ENCODE assay signal across 15 cellular contexts in genomic region chr10:112677689-112678088, GRCh38.
A peak's percentile ranks its signal among the peaks of the same experiment; 100 is the strongest.
DNase-seq lines count a peak whose midpoint lies in the region; ATAC-seq, FAIRE-seq and TF ChIP-seq lines count a peak whose summit lies in the region.
"Had no signal": no experiment of that assay in that cellular context is flagged by ENCODE, and none has a peak within 500 bp of the region (broad histone marks: within the 10 kb centered on the region; RNA-seq: fewer than 3 reads in every experiment).

No MANE protein-coding gene starts in this region.

- 0 out of 5 replicates have a peak, but pooled peaks cover 0 to 4% of the 10 kb centered on the region in 2 experiments for H3K36me3 ChIP-seq in HepG2 (replicated peaks in 1 of 2; ENCODE audit: control insufficient read depth in 1 of 2, insufficient read depth in 2 of 2, low read length in 2 of 2)
- H3K36me3 ChIP-seq in right lobe of liver: no peaks in the 10 kb centered on the region
- no peaks in the 10 kb centered on the region for H3K36me3 ChIP-seq in PC-3 (ENCODE audit: low read depth, low read length)

- in situ Hi-C loops in HepG2 (cut with HindIII; ENCODE audit: extremely low pct_ligation_motif_present, low pct_unique_long_range_greater_than_20kb): no loop called here

- H3K4me3 ChIP-seq in HepG2 (replicated peaks in 1 of 3; ENCODE audit: insufficient read depth in 1 of 3, low read depth in 2 of 3, low read length in 3 of 3) (no peak overlapping the region), right lobe of liver (no peak overlapping the region), PC-3 (ENCODE audit: low read length) (no peak overlapping the region)

- no peak overlapping the region for H3K27ac Mint-ChIP-seq in activated naive CD4-positive, alpha-beta T cell treated with anti-CD3 and anti-CD28 coated beads, Interleukin-2, amount 10 ng/mL, durations not matched to agents 7 days and 5 days
- H3K27ac Mint-ChIP-seq: IgD-negative memory B cell had no signal

- intact Hi-C loops in HepG2 (cut with micrococcal nuclease; ENCODE audit: unreplicated experiment): no loop called here
- intact Hi-C loops in right lobe of liver (cut with DNase I): no loop called here
- intact Hi-C loops in PC-3 (cut with micrococcal nuclease): no loop called here

- TF ChIP-seq CTCF in HepG2 (CRISPR knock-in tag; IDR thresholded peaks at IDR 0.05) (no peak), right lobe of liver (IDR thresholded peaks at IDR 0.05) (no peak), PC-3 (conservative IDR thresholded peaks at IDR 0.05; ENCODE audit: low read depth, low read length) (no peak)

- H3F3A ChIP-seq in PC-3 (ENCODE audit: low read length, unreplicated experiment): no peaks in the 10 kb centered on the region

- TF ChIP-seq POLR2A in HepG2 (IDR thresholded peaks at IDR 0.05; ENCODE audit: insufficient read depth in 1 of 2, low read depth in 2 of 2, low read length in 2 of 2): no peak
- TF ChIP-seq POLR2A in right lobe of liver (IDR thresholded peaks at IDR 0.05): no peak

- FAIRE-seq in HepG2 (lab: Jason Lieb, UNC): no peak

- ATAC-seq in HepG2 (no peak), right lobe of liver (no peak), SK-N-SH treated with all-trans-retinoic acid at 6 μM for 48 hours (no peak), GM19452 (IDR thresholded peaks at IDR 0.05; ENCODE audit: unreplicated experiment) (no peak), PC-3 (no peak)

- no TSS peak for BruUV-seq in HepG2 (replicated peaks; lab: Mats Ljungman, UMichigan)
- BruUV-seq in PC-3 (replicated peaks; lab: Mats Ljungman, UMichigan): no TSS peak

- H3K27me3 ChIP-seq in HepG2 (ENCODE audit: control insufficient read depth in 1 of 2, insufficient read depth in 2 of 2, low read length in 2 of 2) (no peaks in the 10 kb centered on the region), right lobe of liver (no peaks in the 10 kb centered on the region), PC-3 (ENCODE audit: low read length) (no peaks in the 10 kb centered on the region)

- H3K4me1 Mint-ChIP-seq in activated naive CD4-positive, alpha-beta T cell treated with anti-CD3 and anti-CD28 coated beads, Interleukin-2, amount 10 ng/mL, durations not matched to agents 7 days and 5 days: no peaks in the 10 kb centered on the region
- H3K4me1 Mint-ChIP-seq: IgD-negative memory B cell had no signal

- H3K9me3 ChIP-seq in HepG2 (ENCODE audit: low read length) (no peaks in the 10 kb centered on the region), right lobe of liver (no peaks in the 10 kb centered on the region), PC-3 (ENCODE audit: low read length) (no peaks in the 10 kb centered on the region)

- CTCF ChIA-PET in HepG2 (lab: Yijun Ruan, JAX; ENCODE audit: low intra/inter-chr PET ratio, low total read pairs): no interaction called here
- CTCF ChIA-PET in activated naive CD4-positive, alpha-beta T cell treated with anti-CD3 and anti-CD28 coated beads, Interleukin-2, amount 10 ng/mL, durations not matched to agents 7 days and 5 days (lab: Charles Lee): no interaction called here
- CTCF ChIA-PET in PC-3 (lab: Charles Lee): no interaction called here

- H3K36me3 Mint-ChIP-seq in activated naive CD4-positive, alpha-beta T cell treated with anti-CD3 and anti-CD28 coated beads, Interleukin-2, amount 10 ng/mL, durations not matched to agents 7 days and 5 days: peaks cover 4% of the 10 kb centered on the region

- no peak overlapping the region for H3K4me3 Mint-ChIP-seq in activated naive CD4-positive, alpha-beta T cell treated with anti-CD3 and anti-CD28 coated beads, Interleukin-2, amount 10 ng/mL, durations not matched to agents 7 days and 5 days
- H3K4me3 Mint-ChIP-seq: IgD-negative memory B cell had no signal

- H3K79me2 ChIP-seq in HepG2 (ENCODE audit: insufficient read depth, low read length): no peaks in the 10 kb centered on the region
- no peaks in the 10 kb centered on the region for H3K79me2 ChIP-seq in PC-3 (ENCODE audit: low read length)

- TF ChIP-seq EP300 in HepG2 (IDR thresholded peaks at IDR 0.05; ENCODE audit: low read depth in 2 of 2, low read length in 2 of 2) (no peak), HepG2 (CRISPR knock-in tag; IDR thresholded peaks at IDR 0.05; ENCODE audit: borderline replicate concordance) (no peak)

- H3K27me3 Mint-ChIP-seq in activated naive CD4-positive, alpha-beta T cell treated with anti-CD3 and anti-CD28 coated beads, Interleukin-2, amount 10 ng/mL, durations not matched to agents 7 days and 5 days: no peaks in the 10 kb centered on the region
- H3K27me3 Mint-ChIP-seq: IgD-negative memory B cell had no signal

- WGBS in HepG2 (ENCODE audit: low lambda C conversion rate): 92% methylated on average over 5 of the region's 5 CpGs
- 72% methylated on average over 3 of the region's 5 CpGs for WGBS in right lobe of liver (ENCODE audit: insufficient coverage, low coverage, low lambda C conversion rate, missing lambda C conversion rate)

- POLR2A ChIA-PET in HepG2 (lab: Yijun Ruan, JAX): no interaction called here
- POLR2A ChIA-PET in PC-3 (lab: Charles Lee; ENCODE audit: unreplicated experiment): interaction anchor here (0.6 kb wide), 1 partner anchor 128 kb away, joined by 4 read pairs; no protein-coding TSS in a partner anchor

- H4K20me1 ChIP-seq in HepG2 (ENCODE audit: insufficient read depth, low read length) (no peaks in the 10 kb centered on the region), PC-3 (ENCODE audit: low read length) (no peaks in the 10 kb centered on the region)

- H3K9ac ChIP-seq in HepG2 (ENCODE audit: insufficient read depth, low read depth, low read length): no peak overlapping the region
- H3K9ac ChIP-seq in PC-3 (ENCODE audit: low read length): no peak overlapping the region

- no peak for TF ChIP-seq RAD21 in HepG2 (CRISPR knock-in tag; IDR thresholded peaks at IDR 0.05)

- H3K4me2 ChIP-seq in HepG2 (ENCODE audit: low read depth, low read length) (no peak overlapping the region), PC-3 (ENCODE audit: low read length) (no peak overlapping the region)

- H3K9me3 Mint-ChIP-seq in activated naive CD4-positive, alpha-beta T cell treated with anti-CD3 and anti-CD28 coated beads, Interleukin-2, amount 10 ng/mL, durations not matched to agents 7 days and 5 days: no peaks in the 10 kb centered on the region
- H3K9me3 Mint-ChIP-seq: IgD-negative memory B cell had no signal

- H2AFZ ChIP-seq in HepG2 (ENCODE audit: low read length) (no peak overlapping the region), PC-3 (ENCODE audit: low read length) (no peak overlapping the region)

- H3K4me1 ChIP-seq in HepG2 (ENCODE audit: insufficient read depth, low read length): peaks cover 59% of the 10 kb centered on the region
- H3K4me1 ChIP-seq in right lobe of liver: no peaks in the 10 kb centered on the region
- H3K4me1 ChIP-seq in PC-3 (ENCODE audit: insufficient read depth, low read length): peaks cover 8% of the 10 kb centered on the region

- H3K9me2 ChIP-seq in PC-3 (replicated peaks; ENCODE audit: low read length): no peaks in the 10 kb centered on the region

- H3K27ac ChIP-seq in HepG2 (ENCODE audit: extremely low read length, insufficient read depth, low read length) (peak overlapping the region; percentile 74), right lobe of liver (no peak overlapping the region), PC-3 (ENCODE audit: low read length) (no peak overlapping the region)

- DNase-seq in HepG2 (ENCODE audit: low spot score) (no peak), right lobe of liver (no peak), dermis blood vessel endothelial cell (peak; percentile 15), GOT3 (lab: John Stamatoyannopoulos, UW) (no peak), PC-3 (no peak)
- no peak for DNase-seq in activated naive CD4-positive, alpha-beta T cell treated with anti-CD3 and anti-CD28 coated beads, Interleukin-2, amount 10 ng/mL, durations not matched to agents 7 days and 5 days
- DNase-seq: Calu3, GF-D8, NCI-H1694, NCI-H82, RPMI8226, SW 1271 had no signal

TF ChIP-seq in HepG2, 621 proteins besides CTCF, POLR2A, EP300 and RAD21 (continues in another document):
- TF ChIP-seq ZBTB7B (CRISPR knock-in tag; IDR thresholded peaks at IDR 0.05) (no peak), ZNF44 (CRISPR knock-in tag; IDR thresholded peaks at IDR 0.05) (no peak), ZNF24 (IDR thresholded peaks at IDR 0.05) (no peak), ZNF674 (CRISPR knock-in tag; IDR thresholded peaks at IDR 0.05; ENCODE audit: low read depth) (no peak), BCL6 (CRISPR knock-in tag; IDR thresholded peaks at IDR 0.05) (no peak), TMF1 (CRISPR knock-in tag; IDR thresholded peaks at IDR 0.05; ENCODE audit: low read depth) (no peak), ZNF362 (CRISPR knock-in tag; IDR thresholded peaks at IDR 0.05; ENCODE audit: borderline replicate concordance) (no peak)

TF ChIP-seq in SK-N-SH treated with all-trans-retinoic acid at 6 μM for 48 hours, 23 proteins besides CTCF, POLR2A, EP300 and RAD21:
- no peak for TF ChIP-seq TCF4 (CRISPR knock-in tag; IDR thresholded peaks at IDR 0.05; ENCODE audit: borderline replicate concordance)
- peak; percentile 22; the same call in 1 of the 2 replicates for TF ChIP-seq ISL1 (CRISPR knock-in tag; IDR thresholded peaks at IDR 0.05)
- TF ChIP-seq TOX (CRISPR knock-in tag; IDR thresholded peaks at IDR 0.05; ENCODE audit: borderline replicate concordance): no peak
